Comparison of ENCODE assay signal across 8 cellular contexts in the genomic region with DNA sequence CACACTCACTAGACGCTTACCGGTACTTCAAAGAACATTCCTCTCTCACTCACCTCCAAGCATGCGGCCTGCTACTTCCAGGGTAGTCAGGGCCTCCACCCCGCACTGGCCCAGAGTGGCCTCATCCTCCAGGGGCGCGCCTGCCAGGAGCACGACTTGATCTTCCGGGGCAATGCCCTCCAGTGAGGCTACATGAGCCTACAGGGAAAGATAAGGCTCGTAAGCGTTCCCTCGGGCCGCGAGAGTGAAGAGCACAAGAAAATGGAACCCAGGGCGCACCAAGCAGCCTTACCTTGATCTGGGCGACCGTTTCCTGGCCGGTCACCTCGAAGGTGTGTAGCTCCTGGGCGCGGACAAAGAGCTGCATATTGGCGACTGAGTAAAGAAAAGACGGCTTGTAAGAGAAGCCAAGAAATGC. TPM values are rescaled to one million over a fixed set of nuclear protein-coding genes. Genes with fewer than 3 reads are reported as not detected.
DNase-seq lines count a peak whose midpoint lies in the region; TF ChIP-seq lines count a peak whose summit lies in the region.

No MANE protein-coding gene starts in this region.

- H3K27me3 ChIP-seq in MM.1S (replicated peaks; ENCODE audit: insufficient read depth, low read length) (no peaks in the 10 kb centered on the region), mammary epithelial cell (ENCODE audit: insufficient read depth, low read length) (no peaks in the 10 kb centered on the region), mesendoderm (ENCODE audit: insufficient read depth, low read length, poor library complexity) (no peaks in the 10 kb centered on the region)

- peaks cover 21% of the 10 kb centered on the region for H3K4me1 Mint-ChIP-seq in CD14-positive monocyte

- no TSS peak for BruUV-seq in mammary epithelial cell (replicated peaks; lab: Mats Ljungman, UMichigan)

- peak overlapping the region; percentile 90; the same call in 1 of the 2 replicates for H3K27ac ChIP-seq in MM.1S (ENCODE audit: low read length)
- H3K27ac ChIP-seq in mammary epithelial cell (ENCODE audit: insufficient read depth, low read depth, low read length), result peak overlapping the region; percentile 90
- H3K27ac ChIP-seq in mesendoderm (ENCODE audit: low read depth, low read length), result no peak overlapping the region
- H3K27ac ChIP-seq in urinary bladder (ENCODE audit: low read depth), result peak overlapping the region; percentile 91

- H3K4ac ChIP-seq in mesendoderm (ENCODE audit: low read depth, low read length), result peak overlapping the region; percentile 8

- no peaks in the 10 kb centered on the region for H3K9me3 Mint-ChIP-seq in CD14-positive monocyte

- intact Hi-C loops in CD14-positive monocyte (cut with micrococcal nuclease) (loop anchor here in 1 of 2 donors (5.0 kb wide), 1 partner anchor 204 kb away; the partner anchor contains the start of gene ATG2A), mammary epithelial cell (cut with micrococcal nuclease) (no loop called here)

- in situ Hi-C loops in mammary epithelial cell (cut with MboI; ENCODE audit: low sequenced_read_pairs in 2 of 2), result no loop called here

- dilution Hi-C loops in mammary epithelial cell (cut with HindIII; ENCODE audit: low sequenced_read_pairs), result no loop called here

- H3K56ac ChIP-seq in mesendoderm (ENCODE audit: low read length), result peak overlapping the region; percentile 95

- H4K20me1 ChIP-seq in MM.1S (ENCODE audit: insufficient read depth, low read length) (no peaks in the 10 kb centered on the region), mammary epithelial cell (ENCODE audit: insufficient read depth, low read length) (no peaks in the 10 kb centered on the region)

- H2BK15ac ChIP-seq in mesendoderm (replicated peaks; ENCODE audit: low read depth), result no peak overlapping the region

- no peak overlapping the region for H4K5ac ChIP-seq in mesendoderm (ENCODE audit: low read length)

- H3K9me2 ChIP-seq in MM.1S (replicated peaks; ENCODE audit: insufficient read depth, low read length), result no peaks in the 10 kb centered on the region

- peak overlapping the region; percentile 79 for H2AK5ac ChIP-seq in mesendoderm (ENCODE audit: low read length)

- no peak overlapping the region for H2BK120ac ChIP-seq in mesendoderm (ENCODE audit: low read depth, low read length)

- CTCF ChIA-PET in mammary epithelial cell (lab: Charles Lee; ENCODE audit: low non-redundant PET), result no interaction called here

- H3K36me3 ChIP-seq in MM.1S (replicated peaks; ENCODE audit: insufficient read depth, low read length) (peaks cover 8% of the 10 kb centered on the region), mammary epithelial cell (ENCODE audit: insufficient read depth, low read length) (peaks cover 31% of the 10 kb centered on the region), mesendoderm (ENCODE audit: control insufficient read depth, insufficient read depth, low read length) (peaks cover 20% of the 10 kb centered on the region), urinary bladder (ENCODE audit: insufficient read depth) (no peaks in the 10 kb centered on the region)

- 1% methylated on average over 9 of the region's 22 CpGs for WGBS in mammary epithelial cell (ENCODE audit: low coverage, missing lambda C conversion rate)
- no CpG with 5 or more reads among the region's 22 CpGs for WGBS in mesendoderm (ENCODE audit: extremely low coverage, insufficient coverage, low lambda C conversion rate)
- 2% methylated on average over 22 of the region's 22 CpGs for WGBS in urinary bladder

- peak overlapping the region; percentile 3; the same call in 1 of the 2 replicates for H2AFZ ChIP-seq in MM.1S (ENCODE audit: low read length)
- H2AFZ ChIP-seq in mammary epithelial cell (ENCODE audit: low read depth, low read length), result peak overlapping the region; percentile 88

- peak overlapping the region; percentile 99 to 100 (median 99) for H3K27ac Mint-ChIP-seq in CD14-positive monocyte

- peaks cover 54 to 63% of the 10 kb centered on the region in 2 donors for H3K36me3 Mint-ChIP-seq in CD14-positive monocyte

- H3K9me3 ChIP-seq in MM.1S (replicated peaks; ENCODE audit: insufficient read depth, low read length) (no peaks in the 10 kb centered on the region), mammary epithelial cell (replicated peaks; ENCODE audit: insufficient read depth, low read length) (no peaks in the 10 kb centered on the region)

- no peak overlapping the region for H4K8ac ChIP-seq in mesendoderm (ENCODE audit: low read depth, low read length)

- peaks cover 68% of the 10 kb centered on the region for H3K79me2 ChIP-seq in MM.1S (ENCODE audit: low read length)
- peaks cover 68% of the 10 kb centered on the region for H3K79me2 ChIP-seq in mammary epithelial cell (ENCODE audit: insufficient read depth, low read length)
- peaks cover 31% of the 10 kb centered on the region for H3K79me2 ChIP-seq in mesendoderm (ENCODE audit: control insufficient read depth, insufficient read depth, low read length)

- H3F3A ChIP-seq in MM.1S (ENCODE audit: insufficient read depth, low read length), result peaks cover 54% of the 10 kb centered on the region

- no peak overlapping the region for H3K18ac ChIP-seq in mesendoderm (ENCODE audit: low read length)

- H3K4me3 ChIP-seq in MM.1S (ENCODE audit: low read length) (peak overlapping the region; percentile 100), mammary epithelial cell (replicated peaks in 1 of 3; ENCODE audit: insufficient read depth in 1 of 3, low read depth in 2 of 3, low read length in 3 of 3) (peak overlapping the region; percentile 70 to 95 (median 83)), mesendoderm (ENCODE audit: low read length) (peak overlapping the region; percentile 98), urinary bladder (ENCODE audit: low read depth, low read length) (peak overlapping the region; percentile 71)

- peak overlapping the region; percentile 20 for H2BK5ac ChIP-seq in mesendoderm (ENCODE audit: low read length)

- no peaks in the 10 kb centered on the region for H3K27me3 Mint-ChIP-seq in CD14-positive monocyte (ENCODE audit: low read depth in 3 of 3)

- H3K4me3 Mint-ChIP-seq in CD14-positive monocyte, result peak overlapping the region; percentile 96 to 98

- peak overlapping the region; percentile 98 for H3K9ac ChIP-seq in MM.1S (ENCODE audit: low read length)
- peak overlapping the region; percentile 91 for H3K9ac ChIP-seq in mammary epithelial cell (ENCODE audit: insufficient read depth, low read length)
- H3K9ac ChIP-seq in mesendoderm (ENCODE audit: low read length), result peak overlapping the region; percentile 95

- H3K4me2 ChIP-seq in MM.1S (ENCODE audit: low read depth, low read length) (peak overlapping the region; percentile 91), mammary epithelial cell (ENCODE audit: insufficient read depth, low read depth, low read length) (peak overlapping the region; percentile 89), mesendoderm (ENCODE audit: low read length) (peak overlapping the region; percentile 89)

- no peak overlapping the region for H3K23ac ChIP-seq in mesendoderm (ENCODE audit: low read length)

- H3K79me1 ChIP-seq in mesendoderm (ENCODE audit: low read length), result peaks cover 27% of the 10 kb centered on the region

- no peak for TF ChIP-seq CTCF in CD14-positive monocyte (IDR thresholded peaks at IDR 0.05)
- no peak for TF ChIP-seq CTCF in MM.1S (IDR thresholded peaks at IDR 0.05; ENCODE audit: low read length)
- TF ChIP-seq CTCF in mammary epithelial cell (conservative IDR thresholded peaks at IDR 0.05 in 1 of 2, IDR thresholded peaks at IDR 0.05 in 1 of 2; ENCODE audit: extremely low read depth in 1 of 2, insufficient read depth in 1 of 2, low read depth in 1 of 2, low read length in 2 of 2), result peak in 1 of 2 donors; percentile 6

- DNase-seq in CD14-positive monocyte (ENCODE audit: low spot score) (no peak), MM.1S (peak; percentile 30), mammary epithelial cell (no peak), mesendoderm (peak; percentile 51), NCI-H1694 (lab: John Stamatoyannopoulos, UW) (no peak), HuH-7.5 (ENCODE audit: low spot score) (no peak), NCI-H1105 (lab: John Stamatoyannopoulos, UW) (no peak)

- peaks cover 23% of the 10 kb centered on the region for H3K4me1 ChIP-seq in MM.1S (ENCODE audit: low read length)
- peaks cover 20% of the 10 kb centered on the region for H3K4me1 ChIP-seq in mammary epithelial cell (ENCODE audit: insufficient read depth, low read length)
- peaks cover 4% of the 10 kb centered on the region for H3K4me1 ChIP-seq in mesendoderm (ENCODE audit: control insufficient read depth, low read depth, low read length)
- no peaks in the 10 kb centered on the region for H3K4me1 ChIP-seq in urinary bladder (ENCODE audit: insufficient read depth)

RNA-seq across cellular contexts. Expression of gene FAU, which starts 0.5 kb away (rescaled TPM):
- 100 to 1,000 TPM; 668 to 799 TPM for polyA plus RNA-seq in CD14-positive monocyte
- 100 to 1,000 TPM; 107 to 637 TPM for total RNA-seq in mammary epithelial cell
- 428 TPM for polyA plus RNA-seq in mammary epithelial cell
- 317 TPM for polyA minus RNA-seq in mammary epithelial cell
- 1,392 TPM for polyA plus RNA-seq in mesendoderm (2013, experiment 1 of 2)
- polyA plus RNA-seq in mesendoderm (2013, experiment 2 of 2), result 1,437 TPM
- 177 TPM for total RNA-seq in urinary bladder
- polyA plus RNA-seq in urinary bladder, result 1,282 TPM

RNA-seq across cellular contexts. Expression of gene MRPL49, which starts 0.7 kb away (rescaled TPM):
- 10 to 100 TPM; 32.7 to 33.9 TPM for polyA plus RNA-seq in CD14-positive monocyte
- 10 to 100 TPM; 54.7 to 56.5 TPM for total RNA-seq in mammary epithelial cell
- polyA plus RNA-seq in mammary epithelial cell, result 64.7 TPM
- 52.3 TPM for polyA minus RNA-seq in mammary epithelial cell
- 45.4 TPM for polyA plus RNA-seq in mesendoderm (2013, experiment 1 of 2)
- polyA plus RNA-seq in mesendoderm (2013, experiment 2 of 2), result 44.1 TPM
- total RNA-seq in urinary bladder, result 26.8 TPM
- polyA plus RNA-seq in urinary bladder, result 55.6 TPM

RNA-seq across cellular contexts. Expression of gene ZNHIT2, which starts 4.0 kb away (rescaled TPM):
- polyA plus RNA-seq in CD14-positive monocyte (1 to 10 TPM; 5.8 to 9.4 TPM), mammary epithelial cell (6.9 TPM), urinary bladder (19.8 TPM)
- total RNA-seq in mammary epithelial cell (10 to 100 TPM; 13.6 to 15.2 TPM), urinary bladder (2.6 TPM)
- polyA minus RNA-seq in mammary epithelial cell, result 0.67 TPM
- 9.7 TPM for polyA plus RNA-seq in mesendoderm (2013, experiment 1 of 2)
- polyA plus RNA-seq in mesendoderm (2013, experiment 2 of 2), result 9.3 TPM

RNA-seq across cellular contexts. Expression of gene TM7SF2, which starts 9.8 kb away (rescaled TPM):
- polyA plus RNA-seq in CD14-positive monocyte (1 to 10 TPM; 1.8 TPM), mammary epithelial cell (17.2 TPM), urinary bladder (12.1 TPM)
- total RNA-seq in mammary epithelial cell (10 to 100 TPM in 1 of 2 donors, 1 to 10 TPM in 1; 8.7 to 10.1 TPM), urinary bladder (9.6 TPM)
- polyA minus RNA-seq in mammary epithelial cell, result 54.8 TPM
- polyA plus RNA-seq in mesendoderm (2013, experiment 1 of 2), result 24.5 TPM
- 25.2 TPM for polyA plus RNA-seq in mesendoderm (2013, experiment 2 of 2)

RNA-seq across cellular contexts. Expression of gene SYVN1, which starts 12.9 kb away (rescaled TPM):
- polyA plus RNA-seq in CD14-positive monocyte, result 1 to 10 TPM; 3.5 to 6.4 TPM
- total RNA-seq in mammary epithelial cell, result 10 to 100 TPM; 21.5 to 45.8 TPM
- polyA plus RNA-seq in mammary epithelial cell, result 30.7 TPM
- 152 TPM for polyA minus RNA-seq in mammary epithelial cell
- 19.5 TPM for polyA plus RNA-seq in mesendoderm (2013, experiment 1 of 2)
- 19.2 TPM for polyA plus RNA-seq in mesendoderm (2013, experiment 2 of 2)
- 16.2 TPM for total RNA-seq in urinary bladder
- 29.3 TPM for polyA plus RNA-seq in urinary bladder

Comparison
In these comparisons a context has a peak if more than half of its experiments do, and no peak if none do; other contexts are left out.
1. DNase-seq: peak in MM.1S (single experiment) and mesendoderm (single experiment); none in CD14-positive monocyte (single experiment), mammary epithelial cell (single experiment), NCI-H1694 (single experiment), HuH-7.5 (single experiment) and NCI-H1105 (single experiment).
2. Peak in every context shown above with its lines, with median percentiles within 50 percentile points of each other: H3K4me2 ChIP-seq, H3K4me3 ChIP-seq and H3K9ac ChIP-seq.